ENCODE assay signal across 18 cellular contexts in the genomic region with DNA sequence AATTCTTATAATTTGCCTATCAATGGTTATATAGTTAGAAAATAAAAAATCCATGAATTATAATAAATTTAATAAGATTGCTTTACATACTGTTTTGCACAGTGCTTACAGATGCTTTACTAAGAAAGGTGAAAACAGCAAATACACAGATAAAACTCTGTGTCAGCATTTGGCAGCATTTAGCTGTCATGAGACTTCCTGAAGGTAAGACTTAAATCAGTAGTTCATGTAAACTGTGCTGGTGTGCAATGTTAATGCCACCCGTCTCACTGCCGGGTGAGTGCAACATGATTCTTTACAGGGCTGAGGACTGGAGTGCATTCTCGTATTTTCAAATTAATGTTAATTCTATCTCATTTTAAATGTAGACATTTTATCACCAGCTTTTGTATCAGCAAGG.
"Had no signal": no experiment of that assay in that cellular context is flagged by ENCODE, and none has a peak within 500 bp of the region (broad histone marks: within the 10 kb centered on the region; RNA-seq: fewer than 3 reads in every experiment).

No MANE protein-coding gene starts in this region.

- H3K27ac Mint-ChIP-seq: stimulated activated naive B cell treated with anti-CD40 and anti-IgM and Interleukin-4, amounts not matched to agents 10 μg/mL and 1 μg/mL and 100 μg/mL, for 72 hours had no signal

- H3K9me3 ChIP-seq: adrenal gland, psoas muscle, sigmoid colon, suprapubic skin, upper lobe of left lung had no signal

- H3K4me1 ChIP-seq: adrenal gland, psoas muscle, sigmoid colon, suprapubic skin, upper lobe of left lung had no signal

- DNase-seq: activated CD4-positive, alpha-beta T cell treated with anti-CD3 and anti-CD28 coated beads, Interleukin-2, amount 50 U/mL, for 1 hour; activated naive CD4-positive, alpha-beta T cell treated with anti-CD3 and anti-CD28 coated beads, Interleukin-2, amount 50 U/mL, for 16 hours; activated T-cell treated with anti-CD3 and anti-CD28 coated beads for 4 hours; adrenal gland; central memory CD4-positive, alpha-beta T cell; effector CD8-positive, alpha-beta T cell; hypothalamus; left colon; occipital lobe; psoas muscle; sigmoid colon; stimulated activated CD4-positive, alpha-beta T cell treated with anti-CD3 and anti-CD28 coated beads, Interleukin-2, amount 100 ng/mL, for 24 hours; stimulated activated naive B cell treated with anti-CD40 and anti-IgM and Interleukin-4, amounts not matched to agents 10 μg/mL and 1 μg/mL and 100 μg/mL, for 72 hours; upper lobe of left lung had no signal

- ATAC-seq: left colon; psoas muscle; stimulated activated naive B cell treated with anti-CD40 and anti-IgM and Interleukin-4, amounts not matched to agents 10 μg/mL and 1 μg/mL and 100 μg/mL, for 72 hours had no signal

- H3K9me3 Mint-ChIP-seq: nephron; stimulated activated naive B cell treated with anti-CD40 and anti-IgM and Interleukin-4, amounts not matched to agents 10 μg/mL and 1 μg/mL and 100 μg/mL, for 72 hours had no signal

- H3K36me3 Mint-ChIP-seq: stimulated activated naive B cell treated with anti-CD40 and anti-IgM and Interleukin-4, amounts not matched to agents 10 μg/mL and 1 μg/mL and 100 μg/mL, for 72 hours had no signal

- H3K36me3 ChIP-seq: adrenal gland, sigmoid colon, suprapubic skin, upper lobe of left lung had no signal

- H3K4me1 Mint-ChIP-seq: nephron; stimulated activated naive B cell treated with anti-CD40 and anti-IgM and Interleukin-4, amounts not matched to agents 10 μg/mL and 1 μg/mL and 100 μg/mL, for 72 hours had no signal

- H3K4me3 ChIP-seq: adrenal gland, coronary artery, psoas muscle, sigmoid colon, suprapubic skin, upper lobe of left lung had no signal

- H3K27ac ChIP-seq: adrenal gland, coronary artery, epithelial cell of prostate, psoas muscle, sigmoid colon, suprapubic skin, upper lobe of left lung had no signal

- H3K4me3 Mint-ChIP-seq: nephron; stimulated activated naive B cell treated with anti-CD40 and anti-IgM and Interleukin-4, amounts not matched to agents 10 μg/mL and 1 μg/mL and 100 μg/mL, for 72 hours had no signal

- H3K27me3 Mint-ChIP-seq: stimulated activated naive B cell treated with anti-CD40 and anti-IgM and Interleukin-4, amounts not matched to agents 10 μg/mL and 1 μg/mL and 100 μg/mL, for 72 hours had no signal

- H3K27me3 ChIP-seq: adrenal gland, sigmoid colon, suprapubic skin, upper lobe of left lung had no signal
